8 cellular contexts compared by ENCODE assay signal in the genomic region with DNA sequence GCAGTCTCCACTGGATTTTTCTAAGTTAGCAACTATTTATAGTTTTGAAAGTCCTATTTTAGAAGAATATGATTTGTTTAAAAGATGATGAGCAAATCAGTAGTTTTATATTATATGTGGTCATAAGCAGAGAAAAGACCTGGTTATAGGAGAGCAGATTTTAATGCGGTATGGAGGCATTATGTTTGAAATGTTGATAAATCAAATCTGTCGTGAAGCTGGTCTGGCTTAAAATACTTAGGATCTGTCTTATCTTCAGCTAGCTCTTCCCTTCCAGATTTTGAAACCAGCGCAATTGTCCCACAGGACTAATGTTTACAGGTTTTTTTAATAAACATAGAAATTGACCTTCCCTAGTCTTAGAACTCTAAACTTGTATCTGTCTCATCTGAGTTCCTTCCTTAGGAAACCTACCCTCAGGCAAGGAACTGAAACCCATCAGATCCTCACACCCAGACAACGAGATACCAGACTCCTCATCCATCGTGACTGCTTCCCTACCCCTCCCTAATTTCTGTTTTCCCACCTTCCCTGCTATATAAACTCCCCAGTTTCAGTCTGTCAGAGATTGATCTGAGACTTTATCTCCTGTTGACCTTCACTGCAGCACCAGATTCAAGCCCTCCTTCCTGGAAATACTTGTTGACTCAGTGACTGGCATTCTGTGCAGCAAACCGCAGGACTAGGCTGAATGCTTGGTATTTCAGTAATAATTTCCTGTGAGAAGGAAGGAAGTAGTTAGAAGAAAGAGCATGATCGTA. TPM values are rescaled to one million over a fixed set of nuclear protein-coding genes. Genes with fewer than 3 reads are reported as not detected.
DNase-seq lines count a peak whose midpoint lies in the region; ATAC-seq, FAIRE-seq and TF ChIP-seq lines count a peak whose summit lies in the region.

No MANE protein-coding gene starts in this region.

- H3K27me3 Mint-ChIP-seq in GM23338 (ENCODE audit: insufficient read depth, low read depth, poor library complexity): peaks cover 3% of the 10 kb centered on the region
- peaks cover 0 to 4% (median 2%) of the 10 kb centered on the region in 3 donors for H3K27me3 Mint-ChIP-seq in immature natural killer cell (ENCODE audit: low read depth in 3 of 3)

- H3K4me3 Mint-ChIP-seq in GM23338 (no peak overlapping the region), immature natural killer cell (no peak overlapping the region)

- H3K9me2 ChIP-seq in GM23338 (ENCODE audit: insufficient read depth): no peaks in the 10 kb centered on the region

- H3K27ac ChIP-seq in A673 (ENCODE audit: low read depth, low read length, poor library complexity, severe bottlenecking): no peak overlapping the region
- 0 out of 2 replicates have a peak overlapping the region, but pooled peaks have one; percentile 52 for H3K27ac ChIP-seq in GM23338 (ENCODE audit: low read depth)

- H3K4me1 ChIP-seq in A673 (ENCODE audit: insufficient read depth, low read length, poor library complexity, severe bottlenecking) (no peaks in the 10 kb centered on the region), GM23338 (ENCODE audit: insufficient read depth) (peaks cover 27% of the 10 kb centered on the region)

- BruUV-seq in A673 (replicated peaks; lab: Mats Ljungman, UMichigan): no TSS peak

- no peaks in the 10 kb centered on the region for H4K20me1 ChIP-seq in GM23338 (replicated peaks; ENCODE audit: insufficient read depth)

- peaks cover 9% of the 10 kb centered on the region for H3F3A ChIP-seq in GM23338 (replicated peaks; ENCODE audit: low read depth)

- peak; percentile 45 for DNase-seq in A673 (ENCODE audit: low spot score)
- no peak for DNase-seq in GM23338 (ENCODE audit: low spot score)
- DNase-seq in activated CD4-positive, alpha-beta T cell treated with anti-CD3 and anti-CD28 coated beads, Interleukin-2, amount 50 U/mL, for 1 hour: peak; percentile 1
- DNase-seq in immature natural killer cell: no peak
- DNase-seq in activated gamma-delta T cell treated with Interleukin-2 at 50 U/mL for 16 hours: no peak

- intact Hi-C loops in A673 (cut with micrococcal nuclease; ENCODE audit: unreplicated experiment): no loop called here

- POLR2A ChIA-PET in A673 (lab: Charles Lee; ENCODE audit: low non-redundant PET): no interaction called here

- H3K4me1 Mint-ChIP-seq in GM23338: peaks cover 25% of the 10 kb centered on the region
- peaks cover 4 to 11% of the 10 kb centered on the region in 2 donors for H3K4me1 Mint-ChIP-seq in immature natural killer cell

- H3K36me3 ChIP-seq in A673 (ENCODE audit: insufficient read depth, low read length, poor library complexity, severe bottlenecking) (no peaks in the 10 kb centered on the region), GM23338 (ENCODE audit: insufficient read depth) (no peaks in the 10 kb centered on the region)

- H2AFZ ChIP-seq in GM23338: peak overlapping the region; percentile 48; the same call in 1 of the 2 replicates

- TF ChIP-seq CTCF in A673 (conservative IDR thresholded peaks at IDR 0.05; ENCODE audit: low read depth, low read length) (no peak), GM23338 (conservative IDR thresholded peaks at IDR 0.05; ENCODE audit: low read depth in 2 of 2) (no peak)

- H3K4me3 ChIP-seq in A673 (ENCODE audit: low read depth, low read length, poor library complexity, severe bottlenecking) (no peak overlapping the region), GM23338 (no peak overlapping the region)

- no peak overlapping the region for H3K4me2 ChIP-seq in GM23338

- CTCF ChIA-PET in A673 (lab: Charles Lee): no interaction called here

- no peaks in the 10 kb centered on the region for H3K79me2 ChIP-seq in GM23338 (replicated peaks; ENCODE audit: insufficient read depth)

- H3K9me3 Mint-ChIP-seq in GM23338 (peaks cover 2% of the 10 kb centered on the region; the same call in 1 of the 3 replicates), immature natural killer cell (no peaks in the 10 kb centered on the region)

- peaks cover 3% of the 10 kb centered on the region for H3K36me3 Mint-ChIP-seq in GM23338 (ENCODE audit: low read depth)
- no peaks in the 10 kb centered on the region for H3K36me3 Mint-ChIP-seq in immature natural killer cell

- H3K27me3 ChIP-seq in A673 (replicated peaks; ENCODE audit: insufficient read depth, low read depth, low read length, poor library complexity) (no peaks in the 10 kb centered on the region), GM23338 (ENCODE audit: insufficient read depth) (no peaks in the 10 kb centered on the region)

- peak; percentile 86 for FAIRE-seq in islet of Langerhans (lab: Jason Lieb, UNC)

- H3K9me3 ChIP-seq in A673 (ENCODE audit: low read depth, low read length, poor library complexity, severe bottlenecking): no peaks in the 10 kb centered on the region

- H3K27ac Mint-ChIP-seq in GM23338: no peak overlapping the region
- H3K27ac Mint-ChIP-seq in immature natural killer cell: peak overlapping the region in 3 of 6 donors; percentile 3 to 75 (median 55)

- no peak for ATAC-seq in GM23338
- no peak for ATAC-seq in GM21528 (IDR thresholded peaks at IDR 0.05; ENCODE audit: low FRiP score, unreplicated experiment)
- no peak for ATAC-seq in GM21619 (IDR thresholded peaks at IDR 0.05; ENCODE audit: unreplicated experiment)

TF ChIP-seq in GM23338, 12 proteins besides CTCF, POLR2A, EP300 and RAD21 (continues in another document):
- TF ChIP-seq ZNF331 (CRISPR knock-in tag; IDR thresholded peaks at IDR 0.05; ENCODE audit: low read depth) (no peak), STAT1 (IDR thresholded peaks at IDR 0.05; ENCODE audit: unreplicated experiment) (no peak), ZNF114 (CRISPR knock-in tag; IDR thresholded peaks at IDR 0.05) (no peak), NANOG (IDR thresholded peaks at IDR 0.05; ENCODE audit: borderline replicate concordance) (no peak), EZH2phosphoT487 (IDR thresholded peaks at IDR 0.05; ENCODE audit: unreplicated experiment) (no peak)
- TF ChIP-seq, protein P1, sequence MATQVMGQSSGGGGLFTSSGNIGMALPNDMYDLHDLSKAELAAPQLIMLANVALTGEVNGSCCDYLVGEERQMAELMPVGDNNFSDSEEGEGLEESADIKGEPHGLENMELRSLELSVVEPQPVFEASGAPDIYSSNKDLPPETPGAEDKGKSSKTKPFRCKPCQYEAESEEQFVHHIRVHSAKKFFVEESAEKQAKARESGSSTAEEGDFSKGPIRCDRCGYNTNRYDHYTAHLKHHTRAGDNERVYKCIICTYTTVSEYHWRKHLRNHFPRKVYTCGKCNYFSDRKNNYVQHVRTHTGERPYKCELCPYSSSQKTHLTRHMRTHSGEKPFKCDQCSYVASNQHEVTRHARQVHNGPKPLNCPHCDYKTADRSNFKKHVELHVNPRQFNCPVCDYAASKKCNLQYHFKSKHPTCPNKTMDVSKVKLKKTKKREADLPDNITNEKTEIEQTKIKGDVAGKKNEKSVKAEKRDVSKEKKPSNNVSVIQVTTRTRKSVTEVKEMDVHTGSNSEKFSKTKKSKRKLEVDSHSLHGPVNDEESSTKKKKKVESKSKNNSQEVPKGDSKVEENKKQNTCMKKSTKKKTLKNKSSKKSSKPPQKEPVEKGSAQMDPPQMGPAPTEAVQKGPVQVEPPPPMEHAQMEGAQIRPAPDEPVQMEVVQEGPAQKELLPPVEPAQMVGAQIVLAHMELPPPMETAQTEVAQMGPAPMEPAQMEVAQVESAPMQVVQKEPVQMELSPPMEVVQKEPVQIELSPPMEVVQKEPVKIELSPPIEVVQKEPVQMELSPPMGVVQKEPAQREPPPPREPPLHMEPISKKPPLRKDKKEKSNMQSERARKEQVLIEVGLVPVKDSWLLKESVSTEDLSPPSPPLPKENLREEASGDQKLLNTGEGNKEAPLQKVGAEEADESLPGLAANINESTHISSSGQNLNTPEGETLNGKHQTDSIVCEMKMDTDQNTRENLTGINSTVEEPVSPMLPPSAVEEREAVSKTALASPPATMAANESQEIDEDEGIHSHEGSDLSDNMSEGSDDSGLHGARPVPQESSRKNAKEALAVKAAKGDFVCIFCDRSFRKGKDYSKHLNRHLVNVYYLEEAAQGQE (IDR thresholded peaks at IDR 0.05; ENCODE audit: unreplicated experiment): no peak
- TF ChIP-seq, protein P2, sequence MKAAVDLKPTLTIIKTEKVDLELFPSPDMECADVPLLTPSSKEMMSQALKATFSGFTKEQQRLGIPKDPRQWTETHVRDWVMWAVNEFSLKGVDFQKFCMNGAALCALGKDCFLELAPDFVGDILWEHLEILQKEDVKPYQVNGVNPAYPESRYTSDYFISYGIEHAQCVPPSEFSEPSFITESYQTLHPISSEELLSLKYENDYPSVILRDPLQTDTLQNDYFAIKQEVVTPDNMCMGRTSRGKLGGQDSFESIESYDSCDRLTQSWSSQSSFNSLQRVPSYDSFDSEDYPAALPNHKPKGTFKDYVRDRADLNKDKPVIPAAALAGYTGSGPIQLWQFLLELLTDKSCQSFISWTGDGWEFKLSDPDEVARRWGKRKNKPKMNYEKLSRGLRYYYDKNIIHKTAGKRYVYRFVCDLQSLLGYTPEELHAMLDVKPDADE (IDR thresholded peaks at IDR 0.05): no peak

RNA-seq across cellular contexts. Expression of a gene that starts 37.8 kb away (rescaled TPM):
- total RNA-seq in A673 (2021): not detected in 2 replicates
- not detected in 2 replicates for total RNA-seq in GM23338 (2014; rRNA removed; shearing (Covaris generic))
- polyA plus RNA-seq in GM23338 (2016; fragmentation: Nextera tagmentation; extraction: Ambion mirVana) (0.39 TPM in 1 of 2 replicates, not detected in the other), immature natural killer cell (not detected)

RNA-seq across cellular contexts. Expression of a gene that starts 47.8 kb away (rescaled TPM):
- total RNA-seq in A673 (2021): 0.22 and 0.64 TPM in 2 replicates
- 0.78 and 3.0 TPM in 2 replicates for total RNA-seq in GM23338 (2014; rRNA removed; shearing (Covaris generic))
- polyA plus RNA-seq in GM23338 (2016; fragmentation: Nextera tagmentation; extraction: Ambion mirVana): 0.63 and 1.7 TPM in 2 replicates
- polyA plus RNA-seq in immature natural killer cell: not detected

RNA-seq across cellular contexts. Expression of a gene that starts 53.3 kb away (rescaled TPM):
- total RNA-seq in A673 (2021): 6.8 and 7.6 TPM in 2 replicates
- 10.9 and 16.2 TPM in 2 replicates for total RNA-seq in GM23338 (2014; rRNA removed; shearing (Covaris generic))
- polyA plus RNA-seq in GM23338 (2016; fragmentation: Nextera tagmentation; extraction: Ambion mirVana): 4.3 and 5.8 TPM in 2 replicates
- polyA plus RNA-seq in immature natural killer cell: 1 to 10 TPM; 1.9 to 3.9 (median 2.3) TPM

Comparison
In these comparisons a context has a peak if more than half of its experiments do, and no peak if none do; other contexts are left out.
1. DNase-seq: peak in A673 (single experiment) and activated CD4-positive, alpha-beta T cell treated with anti-CD3 and anti-CD28 coated beads, Interleukin-2, amount 50 U/mL, for 1 hour (single experiment); none in GM23338 (single experiment), immature natural killer cell (0 of 3) and activated gamma-delta T cell treated with Interleukin-2 at 50 U/mL for 16 hours (single experiment).